ENCODE assay signal across 8 cellular contexts in genomic region chr9:63385479-63385878, GRCh38.
DNase-seq lines count a peak whose midpoint lies in the region; ATAC-seq and TF ChIP-seq lines count a peak whose summit lies in the region.
"Not testable (repeated sequence)": the region's sequence is repeated elsewhere in the genome, so short reads cannot be mapped to it uniquely, and the experiment has no call there.

No MANE protein-coding gene starts in this region.

- dilution Hi-C loops in mammary epithelial cell (cut with HindIII; ENCODE audit: low sequenced_read_pairs): not testable (repeated sequence)

- H3K4me3 Mint-ChIP-seq in GM23338 (peak overlapping the region; percentile 79), nephron progenitor cell (peak overlapping the region; percentile 84)
- peak overlapping the region; percentile 77 for H3K4me3 Mint-ChIP-seq in T-helper 1 cell treated with Interleukin-12 subunit alpha and Interleukin-12 subunit beta and Interleukin-4 antibody, amounts not matched to agents 30 μg/mL and 1 μg/mL, for 36 hours
- peak overlapping the region; percentile 76 for H3K4me3 Mint-ChIP-seq in activated T-helper 1 cell treated with anti-CD3 and anti-CD28 coated beads, Interleukin-12 subunit alpha, Interleukin-12 subunit beta, Interleukin-2, Interleukin-4 antibody, amounts not matched to agents 30 ng/mL and 10 ng/mL and 1 ng/mL, durations not matched to agents 14 hours and 24 hours and 36 hours

- not testable (repeated sequence) for H3K4me1 ChIP-seq in GM23338 (ENCODE audit: insufficient read depth); mammary epithelial cell (ENCODE audit: insufficient read depth, low read length); spleen

- peak overlapping the region; percentile 55 for H3K4me3 ChIP-seq in GM23338
- peak overlapping the region in 2 of 3 experiments; percentile 44 to 45 for H3K4me3 ChIP-seq in mammary epithelial cell (replicated peaks in 1 of 3; ENCODE audit: insufficient read depth in 1 of 3, low read depth in 2 of 3, low read length in 3 of 3)
- H3K4me3 ChIP-seq in fibroblast of pulmonary artery (replicated peaks; ENCODE audit: low read depth, low read length): peak overlapping the region; percentile 12
- H3K4me3 ChIP-seq in iPS-18c (ENCODE audit: insufficient read depth, low read depth, low read length): peak overlapping the region; percentile 20; the same call in 1 of the 2 replicates
- peak overlapping the region in 2 of 8 donors; percentile 29 to 60 for H3K4me3 ChIP-seq in spleen

- not testable (repeated sequence) for H3K9me3 ChIP-seq in mammary epithelial cell (replicated peaks; ENCODE audit: insufficient read depth, low read length); iPS-18c (ENCODE audit: control insufficient read depth, insufficient read depth, low read length); spleen

- H3K27me3 ChIP-seq in GM23338 (ENCODE audit: insufficient read depth); mammary epithelial cell (ENCODE audit: insufficient read depth, low read length); spleen (replicated peaks in 1 of 7): not testable (repeated sequence)

- not testable (repeated sequence) for TF ChIP-seq POLR2A in spleen (IDR thresholded peaks at IDR 0.05)

- H3K36me3 ChIP-seq in GM23338 (ENCODE audit: insufficient read depth); mammary epithelial cell (ENCODE audit: insufficient read depth, low read length); spleen: not testable (repeated sequence)

- in situ Hi-C loops in mammary epithelial cell (cut with MboI; ENCODE audit: low sequenced_read_pairs in 2 of 2): not testable (repeated sequence)

- BruUV-seq in mammary epithelial cell (replicated peaks; lab: Mats Ljungman, UMichigan): not testable (repeated sequence)

- not testable (repeated sequence) for H3K4me1 Mint-ChIP-seq in GM23338; T-helper 1 cell treated with Interleukin-12 subunit alpha and Interleukin-12 subunit beta and Interleukin-4 antibody, amounts not matched to agents 30 μg/mL and 1 μg/mL, for 36 hours (ENCODE audit: low read depth); activated T-helper 1 cell treated with anti-CD3 and anti-CD28 coated beads, Interleukin-12 subunit alpha, Interleukin-12 subunit beta, Interleukin-2, Interleukin-4 antibody, amounts not matched to agents 30 ng/mL and 10 ng/mL and 1 ng/mL, durations not matched to agents 14 hours and 24 hours and 36 hours (ENCODE audit: low read depth); nephron progenitor cell

- H3K4me2 ChIP-seq in GM23338: peak overlapping the region; percentile 71
- not testable (repeated sequence) for H3K4me2 ChIP-seq in mammary epithelial cell (ENCODE audit: insufficient read depth, low read depth, low read length)

- H3K27ac Mint-ChIP-seq in GM23338; T-helper 1 cell treated with Interleukin-12 subunit alpha and Interleukin-12 subunit beta and Interleukin-4 antibody, amounts not matched to agents 30 μg/mL and 1 μg/mL, for 36 hours; activated T-helper 1 cell treated with anti-CD3 and anti-CD28 coated beads, Interleukin-12 subunit alpha, Interleukin-12 subunit beta, Interleukin-2, Interleukin-4 antibody, amounts not matched to agents 30 ng/mL and 10 ng/mL and 1 ng/mL, durations not matched to agents 14 hours and 24 hours and 36 hours; nephron progenitor cell: not testable (repeated sequence)

- not testable (repeated sequence) for H3K27me3 Mint-ChIP-seq in GM23338 (ENCODE audit: insufficient read depth, low read depth, poor library complexity); T-helper 1 cell treated with Interleukin-12 subunit alpha and Interleukin-12 subunit beta and Interleukin-4 antibody, amounts not matched to agents 30 μg/mL and 1 μg/mL, for 36 hours (ENCODE audit: low read depth); activated T-helper 1 cell treated with anti-CD3 and anti-CD28 coated beads, Interleukin-12 subunit alpha, Interleukin-12 subunit beta, Interleukin-2, Interleukin-4 antibody, amounts not matched to agents 30 ng/mL and 10 ng/mL and 1 ng/mL, durations not matched to agents 14 hours and 24 hours and 36 hours (ENCODE audit: insufficient read depth); nephron progenitor cell (ENCODE audit: low read depth, poor library complexity)

- H3K27ac ChIP-seq in GM23338 (ENCODE audit: low read depth); mammary epithelial cell (ENCODE audit: insufficient read depth, low read depth, low read length): not testable (repeated sequence)
- H3K27ac ChIP-seq in spleen: peak overlapping the region in 1 of 8 donors; percentile 64

- 60% methylated on average over 1 of the region's 28 CpGs for WGBS in mammary epithelial cell (ENCODE audit: low coverage, missing lambda C conversion rate)
- 64 to 83% (median 72%) methylated on average over 2 to 13 of the region's 28 CpGs for WGBS in spleen, 5 donors

- intact Hi-C loops in activated T-helper 1 cell treated with anti-CD3 and anti-CD28 coated beads, Interleukin-12 subunit alpha, Interleukin-12 subunit beta, Interleukin-2, Interleukin-4 antibody, amounts not matched to agents 30 ng/mL and 10 ng/mL and 1 ng/mL, durations not matched to agents 14 hours and 24 hours and 36 hours (cut with micrococcal nuclease); mammary epithelial cell (cut with micrococcal nuclease); spleen (cut with DNase I; ENCODE audit: low total_unique reads): not testable (repeated sequence)

- H4K20me1 ChIP-seq in GM23338 (replicated peaks; ENCODE audit: insufficient read depth); mammary epithelial cell (ENCODE audit: insufficient read depth, low read length): not testable (repeated sequence)

- not testable (repeated sequence) for H3K9me2 ChIP-seq in GM23338 (ENCODE audit: insufficient read depth)

- TF ChIP-seq CTCF in GM23338 (conservative IDR thresholded peaks at IDR 0.05; ENCODE audit: low read depth in 2 of 2); mammary epithelial cell (conservative IDR thresholded peaks at IDR 0.05 in 1 of 2, IDR thresholded peaks at IDR 0.05 in 1 of 2; ENCODE audit: extremely low read depth in 1 of 2, insufficient read depth in 1 of 2, low read depth in 1 of 2, low read length in 2 of 2); fibroblast of pulmonary artery (IDR thresholded peaks at IDR 0.05; ENCODE audit: low read length, missing control alignments); nephron progenitor cell (IDR thresholded peaks at IDR 0.05); spleen (IDR thresholded peaks at IDR 0.05 in 8 of 11, conservative IDR thresholded peaks at IDR 0.05 in 3 of 11): not testable (repeated sequence)

- not testable (repeated sequence) for H3K9ac ChIP-seq in mammary epithelial cell (ENCODE audit: insufficient read depth, low read length)

- DNase-seq in GM23338 (ENCODE audit: low spot score) (peak; percentile 4), nephron progenitor cell (peak; percentile 13), spleen (peak; percentile 15)
- DNase-seq in activated T-helper 1 cell treated with anti-CD3 and anti-CD28 coated beads, Interleukin-12 subunit alpha, Interleukin-12 subunit beta, Interleukin-2, Interleukin-4 antibody, amounts not matched to agents 30 ng/mL and 10 ng/mL and 1 ng/mL, durations not matched to agents 14 hours and 24 hours and 36 hours (ENCODE audit: low spot score); mammary epithelial cell; fibroblast of pulmonary artery (ENCODE audit: low read depth): not testable (repeated sequence)

- H3F3A ChIP-seq in GM23338 (replicated peaks; ENCODE audit: low read depth): not testable (repeated sequence)

- H3K36me3 Mint-ChIP-seq in GM23338 (ENCODE audit: low read depth); T-helper 1 cell treated with Interleukin-12 subunit alpha and Interleukin-12 subunit beta and Interleukin-4 antibody, amounts not matched to agents 30 μg/mL and 1 μg/mL, for 36 hours (ENCODE audit: low read depth); activated T-helper 1 cell treated with anti-CD3 and anti-CD28 coated beads, Interleukin-12 subunit alpha, Interleukin-12 subunit beta, Interleukin-2, Interleukin-4 antibody, amounts not matched to agents 30 ng/mL and 10 ng/mL and 1 ng/mL, durations not matched to agents 14 hours and 24 hours and 36 hours (ENCODE audit: low read depth); nephron progenitor cell (ENCODE audit: low read depth): not testable (repeated sequence)

- not testable (repeated sequence) for ATAC-seq in GM23338

- CTCF ChIA-PET in mammary epithelial cell (lab: Charles Lee; ENCODE audit: low non-redundant PET): not testable (repeated sequence)

- not testable (repeated sequence) for H3K9me3 Mint-ChIP-seq in GM23338; T-helper 1 cell treated with Interleukin-12 subunit alpha and Interleukin-12 subunit beta and Interleukin-4 antibody, amounts not matched to agents 30 μg/mL and 1 μg/mL, for 36 hours; activated T-helper 1 cell treated with anti-CD3 and anti-CD28 coated beads, Interleukin-12 subunit alpha, Interleukin-12 subunit beta, Interleukin-2, Interleukin-4 antibody, amounts not matched to agents 30 ng/mL and 10 ng/mL and 1 ng/mL, durations not matched to agents 14 hours and 24 hours and 36 hours; nephron progenitor cell

- not testable (repeated sequence) for H3K79me2 ChIP-seq in GM23338 (replicated peaks; ENCODE audit: insufficient read depth); mammary epithelial cell (ENCODE audit: insufficient read depth, low read length)

- H2AFZ ChIP-seq in GM23338; mammary epithelial cell (ENCODE audit: low read depth, low read length): not testable (repeated sequence)
